Comparison of ENCODE assay signal across 15 cellular contexts in the genomic region with DNA sequence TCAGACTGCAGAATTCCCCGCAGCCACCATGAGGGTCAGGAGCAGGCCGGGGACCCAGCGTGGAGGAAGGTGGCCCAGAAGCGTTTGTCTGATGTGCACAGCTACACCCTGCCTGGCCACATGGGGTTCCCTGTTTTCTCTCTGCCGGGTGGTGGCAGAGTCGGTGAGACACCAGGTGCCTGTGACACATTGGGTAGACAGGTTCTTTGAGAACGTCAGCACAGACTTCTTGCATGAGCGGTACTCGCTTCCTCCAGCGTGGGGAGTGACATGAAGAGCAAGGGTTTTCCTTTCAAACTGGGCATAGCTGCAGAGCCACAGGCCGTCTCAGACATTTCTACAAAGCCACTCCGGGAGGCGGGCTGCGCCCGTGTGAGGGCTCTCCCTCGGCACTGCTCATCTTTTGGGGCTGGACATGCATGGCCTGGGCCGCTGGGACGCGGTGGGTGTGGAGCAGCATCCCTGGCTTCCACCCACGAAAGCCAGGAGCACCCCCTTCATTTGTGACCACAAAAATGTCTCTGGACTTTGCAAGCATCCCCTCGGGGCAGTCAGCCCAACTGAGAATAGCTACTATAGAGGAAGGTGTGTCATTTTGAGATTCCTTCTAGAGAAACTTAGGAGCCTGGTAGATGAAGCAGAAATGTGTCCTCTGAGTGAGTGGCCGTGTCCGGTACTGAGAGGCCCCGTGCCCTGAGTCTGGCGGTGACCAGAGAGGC. TPM values are rescaled to one million over a fixed set of nuclear protein-coding genes. Genes with fewer than 3 reads are reported as not detected.
DNase-seq lines count a peak whose midpoint lies in the region; ATAC-seq lines count a peak whose summit lies in the region.
"Had no signal": no experiment of that assay in that cellular context is flagged by ENCODE, and none has a peak within 500 bp of the region (broad histone marks: within the 10 kb centered on the region; RNA-seq: fewer than 3 reads in every experiment).

No MANE protein-coding gene starts in this region.

- peak; percentile 78 for DNase-seq in AG20443 (ENCODE audit: low spot score)
- DNase-seq in MG63, result peak; percentile 71
- DNase-seq in cerebellar cortex (ENCODE audit: low spot score), result peak; percentile 41
- DNase-seq in myocyte (ENCODE audit: low read depth), result peak; percentile 87
- DNase-seq in activated T-cell treated with anti-CD3 and anti-CD28 coated beads, Interleukin-2, amount 50 U/mL, for 24 hours, result no peak
- DNase-seq in NCI-H1048 (lab: John Stamatoyannopoulos, UW), result no peak
- no peak for DNase-seq in left ventricle myocardium superior
- DNase-seq in OCI-M1 (lab: John Stamatoyannopoulos, UW), result no peak
- DNase-seq: activated CD8-positive, alpha-beta T cell treated with anti-CD3 and anti-CD28 coated beads for 36 hours; hypothalamus; NCI-H1105; NCI-H774 had no signal

- peaks cover 56% of the 10 kb centered on the region for H3K36me3 ChIP-seq in MG63

- H3K36me3 Mint-ChIP-seq in activated T-cell treated with anti-CD3 and anti-CD28 coated beads, Interleukin-2, amount 50 U/mL, for 24 hours (ENCODE audit: low read depth), result peaks cover 64% of the 10 kb centered on the region
- H3K36me3 Mint-ChIP-seq: activated naive CD4-positive, alpha-beta T cell treated with anti-CD3 and anti-CD28 coated beads, Interleukin-2, amount 50 U/mL, for 72 hours had no signal

- no peaks in the 10 kb centered on the region for H3K27me3 ChIP-seq in MG63
- H3K27me3 ChIP-seq: upper lobe of left lung had no signal

- H3K9me3 ChIP-seq in MG63, result no peaks in the 10 kb centered on the region
- H3K9me3 ChIP-seq: upper lobe of left lung had no signal

- H3K4me3 ChIP-seq in MG63, result no peak overlapping the region
- H3K4me3 ChIP-seq: upper lobe of left lung had no signal

- H3K27me3 Mint-ChIP-seq in activated T-cell treated with anti-CD3 and anti-CD28 coated beads, Interleukin-2, amount 50 U/mL, for 24 hours, result no peaks in the 10 kb centered on the region
- H3K27me3 Mint-ChIP-seq: activated CD8-positive, alpha-beta T cell treated with anti-CD3 and anti-CD28 coated beads for 36 hours; CD4-positive, alpha-beta memory T cell had no signal

- no peak overlapping the region for H3K4me3 Mint-ChIP-seq in activated T-cell treated with anti-CD3 and anti-CD28 coated beads, Interleukin-2, amount 50 U/mL, for 24 hours
- H3K4me3 Mint-ChIP-seq: activated CD8-positive, alpha-beta T cell treated with anti-CD3 and anti-CD28 coated beads for 36 hours; CD4-positive, alpha-beta memory T cell had no signal

- no peaks in the 10 kb centered on the region for H3K9me3 Mint-ChIP-seq in activated T-cell treated with anti-CD3 and anti-CD28 coated beads, Interleukin-2, amount 50 U/mL, for 24 hours
- H3K9me3 Mint-ChIP-seq: activated CD8-positive, alpha-beta T cell treated with anti-CD3 and anti-CD28 coated beads for 36 hours; activated naive CD4-positive, alpha-beta T cell treated with anti-CD3 and anti-CD28 coated beads, Interleukin-2, amount 50 U/mL, for 72 hours; CD4-positive, alpha-beta memory T cell had no signal

- H3K4me1 Mint-ChIP-seq in activated T-cell treated with anti-CD3 and anti-CD28 coated beads, Interleukin-2, amount 50 U/mL, for 24 hours (ENCODE audit: low read depth), result no peaks in the 10 kb centered on the region
- H3K4me1 Mint-ChIP-seq: CD4-positive, alpha-beta memory T cell had no signal

- no peak overlapping the region for H3K27ac Mint-ChIP-seq in activated T-cell treated with anti-CD3 and anti-CD28 coated beads, Interleukin-2, amount 50 U/mL, for 24 hours
- H3K27ac Mint-ChIP-seq: activated CD8-positive, alpha-beta T cell treated with anti-CD3 and anti-CD28 coated beads for 36 hours had no signal

- intact Hi-C loops in left ventricle myocardium superior (cut with micrococcal nuclease), result no loop called here

- no peak for ATAC-seq in left ventricle myocardium superior
- ATAC-seq: activated CD8-positive, alpha-beta T cell treated with anti-CD3 and anti-CD28 coated beads for 36 hours; activated naive CD4-positive, alpha-beta T cell treated with anti-CD3 and anti-CD28 coated beads, Interleukin-2, amount 50 U/mL, for 72 hours had no signal

RNA-seq across cellular contexts. Expression of a gene that starts 26.0 kb away (rescaled TPM):
- total RNA-seq in MG63 (2014; rRNA removed; shearing (Covaris generic); ENCODE audit: low replicate concordance), result 0.46 TPM in 1 of 2 replicates, not detected in the other
- total RNA-seq in myocyte (51.2 and 61.2 TPM in 2 replicates), left ventricle myocardium superior (38.3 TPM)
- 56.2 TPM for polyA plus RNA-seq in myocyte (2012)

RNA-seq across cellular contexts. Expression of a gene that starts 27.3 kb away (rescaled TPM):
- 3.3 and 6.6 TPM in 2 replicates for total RNA-seq in MG63 (2014; rRNA removed; shearing (Covaris generic); ENCODE audit: low replicate concordance)
- total RNA-seq in myocyte, result 15.0 and 17.2 TPM in 2 replicates
- polyA plus RNA-seq in myocyte (2012), result 8.7 TPM
- 8.1 TPM for total RNA-seq in left ventricle myocardium superior

RNA-seq across cellular contexts. Expression of a gene that starts 27.6 kb away (rescaled TPM):
- total RNA-seq in MG63 (2014; rRNA removed; shearing (Covaris generic); ENCODE audit: low replicate concordance), result 225 and 308 TPM in 2 replicates
- 152 TPM in 2 replicates for total RNA-seq in myocyte
- polyA plus RNA-seq in myocyte (2012), result 113 TPM
- 85.9 TPM for total RNA-seq in left ventricle myocardium superior

RNA-seq across cellular contexts. Expression of a gene that starts 37.0 kb away (rescaled TPM):
- total RNA-seq in MG63 (2014; rRNA removed; shearing (Covaris generic); ENCODE audit: low replicate concordance), result 34.3 and 40.3 TPM in 2 replicates
- total RNA-seq in myocyte, result 27.0 and 39.6 TPM in 2 replicates
- 31.1 TPM for polyA plus RNA-seq in myocyte (2012)
- total RNA-seq in left ventricle myocardium superior, result 40.8 TPM

RNA-seq across cellular contexts. Expression of a gene that starts 37.4 kb away (rescaled TPM):
- 156 and 163 TPM in 2 replicates for total RNA-seq in MG63 (2014; rRNA removed; shearing (Covaris generic); ENCODE audit: low replicate concordance)
- total RNA-seq in myocyte (114 and 157 TPM in 2 replicates), left ventricle myocardium superior (36.6 TPM)
- polyA plus RNA-seq in myocyte (2012), result 52.1 TPM

Comparison
In these comparisons a context has a peak if more than half of its experiments do, and no peak if none do; other contexts are left out.
1. DNase-seq: peak in AG20443 (single experiment), MG63 (single experiment), cerebellar cortex (single experiment) and myocyte (single experiment); none in activated T-cell treated with anti-CD3 and anti-CD28 coated beads, Interleukin-2, amount 50 U/mL, for 24 hours (single experiment), NCI-H1048 (single experiment), left ventricle myocardium superior (single experiment) and OCI-M1 (single experiment).
2. RNA of a gene that starts 26.0 kb away (total RNA-seq): 51.2 to 61.2 TPM in myocyte and 38.3 TPM in left ventricle myocardium superior (single experiment); 0.46 TPM in MG63; every median in the first group is over 10 times any median in the second.